9 cellular contexts compared by ENCODE assay signal in genomic region chr10:97179731-97180366, GRCh38.
DNase-seq lines count a peak whose midpoint lies in the region; ATAC-seq and TF ChIP-seq lines count a peak whose summit lies in the region.
"Had no signal": no experiment of that assay in that cellular context is flagged by ENCODE, and none has a peak within 500 bp of the region (broad histone marks: within the 10 kb centered on the region; RNA-seq: fewer than 3 reads in every experiment).

No MANE protein-coding gene starts in this region.

- ATAC-seq in HG02798 (IDR thresholded peaks at IDR 0.05; ENCODE audit: poor library complexity, unreplicated experiment), result no peak
- no peak for ATAC-seq in HG03460 (IDR thresholded peaks at IDR 0.05; ENCODE audit: unreplicated experiment)
- ATAC-seq: activated CD8-positive, alpha-beta T cell treated with anti-CD3 and anti-CD28 coated beads for 36 hours had no signal

- DNase-seq in COR-L47 (lab: John Stamatoyannopoulos, UW), result peak; percentile 94
- no peak for DNase-seq in NB4 (ENCODE audit: low read depth)
- no peak for DNase-seq in astrocyte of the cerebellum (ENCODE audit: low read depth)
- DNase-seq in iPS-NIHi11 (ENCODE audit: low spot score), result peak; percentile 90
- DNase-seq in foreskin melanocyte, result no peak
- no peak for DNase-seq in HPDE6-E6E7 (ENCODE audit: extremely low spot score)
- DNase-seq: activated CD8-positive, alpha-beta T cell treated with anti-CD3 and anti-CD28 coated beads for 36 hours had no signal

- TF ChIP-seq CTCF in NB4 (IDR thresholded peaks at IDR 0.05; ENCODE audit: low read depth, low read length) (peak; percentile 1), astrocyte of the cerebellum (IDR thresholded peaks at IDR 0.05; ENCODE audit: low read depth, low read length, missing control alignments) (peak; percentile 25)

- H3K4me3 ChIP-seq in NB4 (ENCODE audit: low read depth, low read length) (no peak overlapping the region), astrocyte of the cerebellum (ENCODE audit: low read depth, low read length) (no peak overlapping the region)

- TF ChIP-seq POLR2A in NB4 (IDR thresholded peaks at IDR 0.05; ENCODE audit: extremely low read depth, insufficient read length), result no peak

- in situ Hi-C loops in astrocyte of the cerebellum (cut with HindIII; ENCODE audit: low sequenced_read_pairs), result no loop called here

Comparison
In these comparisons a context has a peak if more than half of its experiments do, and no peak if none do; other contexts are left out.
1. DNase-seq: peak in COR-L47 (single experiment) and iPS-NIHi11 (single experiment); none in NB4 (single experiment), astrocyte of the cerebellum (single experiment), foreskin melanocyte (single experiment) and HPDE6-E6E7 (single experiment).